8 cellular contexts compared by ENCODE assay signal in the genomic region with DNA sequence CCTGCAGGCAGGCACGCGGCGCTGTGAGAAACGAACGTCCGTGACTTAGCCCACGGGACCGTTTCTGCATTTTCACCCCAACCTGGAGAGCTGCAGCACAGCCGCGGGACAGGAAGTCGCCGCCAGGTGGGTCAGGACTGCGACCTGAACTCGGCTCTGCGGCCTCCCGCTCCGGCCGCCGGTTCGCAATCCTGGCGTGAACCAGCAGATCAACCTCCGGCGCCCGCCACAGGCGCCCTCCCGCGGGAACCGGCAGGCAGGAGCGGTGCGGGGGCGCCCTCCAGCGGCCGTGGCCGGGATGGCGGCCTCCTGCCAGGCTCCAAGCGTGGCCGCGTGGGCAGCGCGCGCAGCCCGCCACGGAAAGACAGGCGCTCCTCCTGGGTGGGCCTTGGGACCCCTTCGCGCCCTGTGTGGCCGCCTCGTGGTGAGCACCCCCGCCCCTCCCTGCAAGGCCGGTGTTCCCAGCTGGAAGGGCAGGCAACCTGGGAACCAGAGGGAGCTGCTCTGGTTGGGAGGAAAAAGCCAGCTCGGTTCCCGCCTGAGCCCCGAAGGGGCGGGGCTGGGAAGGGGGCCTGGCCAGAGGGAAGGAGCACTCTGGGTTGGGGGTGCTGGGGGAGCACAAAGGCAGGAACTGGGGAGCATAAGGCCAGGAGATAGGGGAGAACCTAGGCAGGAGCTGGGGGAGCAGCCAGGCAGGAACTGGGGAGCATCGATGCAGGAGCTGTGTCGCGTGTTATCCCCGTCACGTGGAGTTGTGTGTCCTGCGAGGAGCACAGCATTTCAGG. TPM values are rescaled to one million over a fixed set of nuclear protein-coding genes. Genes with fewer than 3 reads are reported as not detected.
DNase-seq lines count a peak whose midpoint lies in the region; ATAC-seq, FAIRE-seq and TF ChIP-seq lines count a peak whose summit lies in the region.

No MANE protein-coding gene starts in this region.

- H3K4me1 ChIP-seq in endothelial cell of umbilical vein (ENCODE audit: control insufficient read depth, extremely low read depth, insufficient read depth, low read length): peaks cover 18% of the 10 kb centered on the region

- H3K79me2 ChIP-seq in endothelial cell of umbilical vein (ENCODE audit: control insufficient read depth, insufficient read depth, low read length): no peaks in the 10 kb centered on the region

- H3K9me3 ChIP-seq in endothelial cell of umbilical vein (replicated peaks; ENCODE audit: control insufficient read depth, insufficient read depth, low read length): no peaks in the 10 kb centered on the region

- peak overlapping the region; percentile 81 for H2AFZ ChIP-seq in endothelial cell of umbilical vein (ENCODE audit: low read depth, low read length)

- no TSS peak for BruUV-seq in endothelial cell of umbilical vein (replicated peaks; lab: Mats Ljungman, UMichigan)

- peak overlapping the region; percentile 47 for H3K4me2 ChIP-seq in endothelial cell of umbilical vein (ENCODE audit: insufficient read depth, low read length)

- no peak overlapping the region for H3K27ac ChIP-seq in endothelial cell of umbilical vein (ENCODE audit: insufficient read depth, low read depth, low read length)

- no peak overlapping the region for H3K9ac ChIP-seq in endothelial cell of umbilical vein (replicated peaks; ENCODE audit: extremely low read depth, insufficient read depth, low read length)

- peak; percentile 74 for FAIRE-seq in endothelial cell of umbilical vein (lab: Jason Lieb, UNC)

- peak; percentile 74 for DNase-seq in AG10803 (ENCODE audit: low read depth)
- DNase-seq in HPDE6-E6E7 (ENCODE audit: extremely low spot score): peak; percentile 80
- DNase-seq in NOMO-1 treated with DMSO at 0.1 percent for 48 hours (lab: John Stamatoyannopoulos, UW; ENCODE audit: unreplicated experiment): peak; percentile 77
- peak; percentile 49 for DNase-seq in activated CD8-positive, alpha-beta memory T cell treated with anti-CD3 and anti-CD28 coated beads, Interleukin-2, amount 50 U/mL, for 1 hour (ENCODE audit: extremely low read depth)
- peak; percentile 68 for DNase-seq in endothelial cell of umbilical vein (ENCODE audit: low read depth, low spot score)
- peak; percentile 84 for DNase-seq in midbrain (lab: John Stamatoyannopoulos, UW)
- DNase-seq in stimulated activated CD8-positive, alpha-beta memory T cell treated with anti-CD3 and anti-CD28 coated beads, Interleukin-15, amount 100 ng/mL, for 4 hours (ENCODE audit: low read depth in 2 of 2): peak; percentile 64 to 76

- CTCF ChIA-PET in endothelial cell of umbilical vein (lab: Charles Lee): interaction anchor here (0.6 to 6.8 kb wide), 53 partner anchors 8 to 341 kb away, joined by 3 to 117 read pairs (median 5); a partner anchor contains a TSS

- H3K4me3 ChIP-seq in AG10803 (ENCODE audit: low read length): peak overlapping the region; percentile 53
- H3K4me3 ChIP-seq in endothelial cell of umbilical vein (replicated peaks in 1 of 3; ENCODE audit: insufficient read depth in 1 of 3, low read depth in 1 of 3, low read length in 3 of 3): peak overlapping the region in 1 of 3 experiments; percentile 8

- no peaks in the 10 kb centered on the region for H3K36me3 ChIP-seq in endothelial cell of umbilical vein (ENCODE audit: control insufficient read depth in 2 of 2, extremely low read depth in 1 of 2, insufficient read depth in 2 of 2, low read length in 2 of 2)

- H3K27me3 ChIP-seq in endothelial cell of umbilical vein (ENCODE audit: control insufficient read depth in 2 of 2, insufficient read depth in 2 of 2, low read length in 2 of 2): peaks cover 0 to 1% of the 10 kb centered on the region in 2 experiments

- ATAC-seq in GM19043 (IDR thresholded peaks at IDR 0.05; ENCODE audit: low read depth, unreplicated experiment): peak; percentile 57

- no peaks in the 10 kb centered on the region for H3K9me1 ChIP-seq in endothelial cell of umbilical vein (replicated peaks; ENCODE audit: control insufficient read depth, extremely low read depth, insufficient read depth, low read length)

- TF ChIP-seq CTCF in AG10803 (conservative IDR thresholded peaks at IDR 0.05; ENCODE audit: low read length): peak; percentile 50
- peak; percentile 82 to 98 for TF ChIP-seq CTCF in endothelial cell of umbilical vein (IDR thresholded peaks at IDR 0.05; ENCODE audit: extremely low read depth in 1 of 2, insufficient read depth in 1 of 2, low read depth in 1 of 2, low read length in 2 of 2)

- TF ChIP-seq POLR2A in endothelial cell of umbilical vein (IDR thresholded peaks at IDR 0.05; ENCODE audit: low read depth, low read length): no peak

- POLR2A ChIA-PET in endothelial cell of umbilical vein (lab: Charles Lee): interaction anchor here (0.7 to 1.2 kb wide), 3 partner anchors 28 to 89 kb away, joined by 3 to 5 read pairs (median 3); a partner anchor contains a TSS

- intact Hi-C loops in endothelial cell of umbilical vein (cut with micrococcal nuclease): loop anchor here (1.0 to 5.0 kb wide), 5 partner anchors 42 to 231 kb away; no protein-coding TSS in a partner anchor

- H4K20me1 ChIP-seq in endothelial cell of umbilical vein (replicated peaks; ENCODE audit: control insufficient read depth, extremely low read depth, insufficient read depth, low read length): no peaks in the 10 kb centered on the region

- dilution Hi-C loops in endothelial cell of umbilical vein (cut with MboI; ENCODE audit: extremely low pct_ligation_motif_present, low sequenced_read_pairs): no loop called here

TF ChIP-seq in endothelial cell of umbilical vein, 7 proteins besides CTCF, POLR2A, EP300 and RAD21:
- peak; percentile 69 for TF ChIP-seq POLR2AphosphoS5 (IDR thresholded peaks at IDR 0.05; ENCODE audit: insufficient read depth, low read depth, low read length)
- TF ChIP-seq EZH2 (IDR thresholded peaks at IDR 0.05; ENCODE audit: borderline replicate concordance, low read depth, low read length, severe bottlenecking): no peak
- no peak for TF ChIP-seq JUN (IDR thresholded peaks at IDR 0.05; ENCODE audit: borderline replicate concordance, insufficient read depth, insufficient read length, low read depth)
TF ChIP-seq in endothelial cell of umbilical vein: peak in this region for 1.

RNA-seq across cellular contexts. Expression of a gene that starts 28.2 kb away (rescaled TPM):
- 6,127 and 6,180 TPM in 2 replicates for total RNA-seq in endothelial cell of umbilical vein
- 7,850 and 10,663 TPM in 2 replicates for polyA plus RNA-seq in endothelial cell of umbilical vein
- 8,486 and 8,491 TPM in 2 replicates for polyA plus RNA-seq in endothelial cell of umbilical vein (2011; cell fraction: cytosol; rRNA removed)
- 3,539 and 4,015 TPM in 2 replicates for polyA plus RNA-seq in endothelial cell of umbilical vein (2011; cell fraction: nucleus; rRNA removed)
- polyA plus RNA-seq in endothelial cell of umbilical vein (2012): 6,029 and 7,831 TPM in 2 replicates
- polyA minus RNA-seq in endothelial cell of umbilical vein: 1,957 and 3,242 TPM in 2 replicates
- polyA minus RNA-seq in endothelial cell of umbilical vein (2011; cell fraction: cytosol; rRNA and poly(A)+ RNA removed): 776 TPM
- 664 and 1,635 TPM in 2 replicates for polyA minus RNA-seq in endothelial cell of umbilical vein (2011; cell fraction: nucleus; rRNA and poly(A)+ RNA removed)

RNA-seq across cellular contexts. Expression of a gene that starts 43.8 kb away (rescaled TPM):
- 0.58 and 0.71 TPM in 2 replicates for total RNA-seq in endothelial cell of umbilical vein
- polyA plus RNA-seq in endothelial cell of umbilical vein: 0.32 and 0.46 TPM in 2 replicates
- polyA plus RNA-seq in endothelial cell of umbilical vein (2011; cell fraction: cytosol; rRNA removed): 0.06 and 0.10 TPM in 2 replicates
- 0.43 and 0.87 TPM in 2 replicates for polyA plus RNA-seq in endothelial cell of umbilical vein (2011; cell fraction: nucleus; rRNA removed)
- 0.12 and 0.25 TPM in 2 replicates for polyA plus RNA-seq in endothelial cell of umbilical vein (2012)
- polyA minus RNA-seq in endothelial cell of umbilical vein: 0.41 TPM in 1 of 2 replicates, not detected in the other
- polyA minus RNA-seq in endothelial cell of umbilical vein (2011; cell fraction: cytosol; rRNA and poly(A)+ RNA removed): 1.1 TPM
- polyA minus RNA-seq in endothelial cell of umbilical vein (2011; cell fraction: nucleus; rRNA and poly(A)+ RNA removed): 0.67 and 1.4 TPM in 2 replicates
